26 cellular contexts compared by ENCODE assay signal in genomic region chr12:47251919-47252318, GRCh38.
"Had no signal": no experiment of that assay in that cellular context is flagged by ENCODE, and none has a peak within 500 bp of the region (broad histone marks: within the 10 kb centered on the region; RNA-seq: fewer than 3 reads in every experiment).

No MANE protein-coding gene starts in this region.

- H3K36me3 ChIP-seq: left lung, lower lobe of right lung, ovary, right atrium auricular region, right lobe of liver, stomach, thyroid gland, transverse colon, upper lobe of left lung, vagina had no signal

- H3K27ac ChIP-seq: left lung, lower lobe of right lung, ovary, right atrium auricular region, right lobe of liver, stomach, testis, thyroid gland, transverse colon, upper lobe of left lung, vagina had no signal

- H3K4me3 Mint-ChIP-seq: immature natural killer cell; naive B cell; natural killer cell treated with Interleukin-12 subunit alpha and Interleukin-12 subunit beta and Interleukin-15 and Interleukin-18, amount 100 ng/mL, for 72 hours; stimulated activated naive B cell treated with anti-CD40 and anti-IgM and Interleukin-4, amounts not matched to agents 10 μg/mL and 1 μg/mL and 100 μg/mL, for 72 hours had no signal

- H3K27me3 ChIP-seq: left lung, ovary, right atrium auricular region, right lobe of liver, stomach, testis, thyroid gland, transverse colon, upper lobe of left lung, vagina had no signal

- H3K27me3 Mint-ChIP-seq: naive B cell; natural killer cell treated with Interleukin-12 subunit alpha and Interleukin-12 subunit beta and Interleukin-15 and Interleukin-18, amount 100 ng/mL, for 72 hours; progenitor cell of endocrine pancreas; stimulated activated naive B cell treated with anti-CD40 and anti-IgM and Interleukin-4, amounts not matched to agents 10 μg/mL and 1 μg/mL and 100 μg/mL, for 72 hours had no signal

- H3K4me3 ChIP-seq: left lung, lower lobe of right lung, ovary, right atrium auricular region, right lobe of liver, smooth muscle cell, stomach, testis, thyroid gland, transverse colon, upper lobe of left lung, vagina had no signal

- H3K27ac Mint-ChIP-seq: immature natural killer cell; natural killer cell treated with Interleukin-12 subunit alpha and Interleukin-12 subunit beta and Interleukin-15 and Interleukin-18, amount 100 ng/mL, for 72 hours; progenitor cell of endocrine pancreas; stimulated activated naive B cell treated with anti-CD40 and anti-IgM and Interleukin-4, amounts not matched to agents 10 μg/mL and 1 μg/mL and 100 μg/mL, for 72 hours had no signal

- H3K4me1 ChIP-seq: left lung, lower lobe of right lung, testis, transverse colon had no signal

- DNase-seq: hippocampal formation; immature natural killer cell; kidney; left colon; left lung; lower lobe of right lung; mammary epithelial cell; naive B cell; ovary; right lobe of liver; stimulated activated CD4-positive, alpha-beta T cell treated with anti-CD3 and anti-CD28 coated beads, Interleukin-12 subunit alpha, Interleukin-12 subunit beta, amount 100 ng/mL, for 4 hours; stimulated activated CD4-positive, alpha-beta T cell treated with anti-CD3 and anti-CD28 coated beads, Interleukin-15, amount 100 ng/mL, for 24 hours; stimulated activated CD4-positive, alpha-beta T cell treated with anti-CD3 and anti-CD28 coated beads, Interleukin-2, amount 100 ng/mL, for 24 hours; stimulated activated CD4-positive, alpha-beta T cell treated with anti-CD3 and anti-CD28 coated beads, Interleukin-4, amount 100 ng/mL, for 1 hour; stimulated activated naive B cell treated with anti-CD40 and anti-IgM and Interleukin-4, amounts not matched to agents 10 μg/mL and 1 μg/mL and 100 μg/mL, for 72 hours; stimulated activated naive CD8-positive, alpha-beta T cell treated with anti-CD3 and anti-CD28 coated beads, Interleukin-15, Interleukin-2, amounts not matched to agents 100 U/mL and 50 U/mL, for 24 hours; stomach; testis; thyroid gland; transverse colon; upper lobe of left lung had no signal

- ATAC-seq: left colon; left lung; lower lobe of right lung; natural killer cell treated with Interleukin-12 subunit alpha and Interleukin-12 subunit beta and Interleukin-15 and Interleukin-18, amount 100 ng/mL, for 72 hours; right lobe of liver; stimulated activated naive B cell treated with anti-CD40 and anti-IgM and Interleukin-4, amounts not matched to agents 10 μg/mL and 1 μg/mL and 100 μg/mL, for 72 hours; stimulated activated naive CD8-positive, alpha-beta T cell treated with anti-CD3 and anti-CD28 coated beads, Interleukin-15, Interleukin-2, amounts not matched to agents 100 U/mL and 50 U/mL, for 24 hours had no signal

- H3K9me3 ChIP-seq: lower lobe of right lung, ovary, right atrium auricular region, right lobe of liver, stomach, testis, thyroid gland, vagina had no signal

- H3K4me2 ChIP-seq: smooth muscle cell had no signal
